15 cellular contexts compared by ENCODE assay signal in genomic region chr10:50540826-50541122, GRCh38.
DNase-seq lines count a peak whose midpoint lies in the region; ATAC-seq and TF ChIP-seq lines count a peak whose summit lies in the region.
"Had no signal": no experiment of that assay in that cellular context is flagged by ENCODE, and none has a peak within 500 bp of the region (broad histone marks: within the 10 kb centered on the region; RNA-seq: fewer than 3 reads in every experiment).

No MANE protein-coding gene starts in this region.

- H3K36me3 ChIP-seq in hepatocyte (replicated peaks; ENCODE audit: insufficient read depth, low read depth), result no peaks in the 10 kb centered on the region
- H3K36me3 ChIP-seq: ovary had no signal

- no peaks in the 10 kb centered on the region for H3K27me3 ChIP-seq in hepatocyte
- H3K27me3 ChIP-seq: ovary had no signal

- H3K36me3 Mint-ChIP-seq in T-helper 2 cell treated with Interferon-gamma antibody and Interleukin-4, amounts not matched to agents 5 μg/mL and 100 μg/mL, for 36 hours (ENCODE audit: low read depth), result peaks cover 10% of the 10 kb centered on the region
- H3K36me3 Mint-ChIP-seq in effector memory CD8-positive, alpha-beta T cell (ENCODE audit: insufficient read depth), result no peaks in the 10 kb centered on the region
- no peaks in the 10 kb centered on the region for H3K36me3 Mint-ChIP-seq in chondrocyte (ENCODE audit: low read depth)

- TF ChIP-seq CTCF in chondrocyte (IDR thresholded peaks at IDR 0.05), result no peak
- no peak for TF ChIP-seq CTCF in hepatocyte (IDR thresholded peaks at IDR 0.05; ENCODE audit: poor library complexity)

- ATAC-seq in GM21447 (IDR thresholded peaks at IDR 0.05; ENCODE audit: unreplicated experiment), result peak; percentile 10
- peak; percentile 2 for ATAC-seq in HG03280 (IDR thresholded peaks at IDR 0.05; ENCODE audit: unreplicated experiment)
- ATAC-seq in effector memory CD8-positive, alpha-beta T cell (replicated peaks), result no peak
- ATAC-seq in GM18505 (IDR thresholded peaks at IDR 0.05; ENCODE audit: unreplicated experiment), result no peak

- 93% methylated on average over 1 of the region's 1 CpG for WGBS in hepatocyte (ENCODE audit: low lambda C conversion rate, missing lambda C conversion rate)

- no peak overlapping the region for H3K27ac ChIP-seq in hepatocyte
- H3K27ac ChIP-seq: ovary had no signal

- peaks cover 53% of the 10 kb centered on the region for H3K4me1 Mint-ChIP-seq in T-helper 2 cell treated with Interferon-gamma antibody and Interleukin-4, amounts not matched to agents 5 μg/mL and 100 μg/mL, for 36 hours (ENCODE audit: low read depth)
- H3K4me1 Mint-ChIP-seq in effector memory CD8-positive, alpha-beta T cell (ENCODE audit: low read depth in 2 of 2), result peaks cover 42 to 54% of the 10 kb centered on the region in 2 donors
- peaks cover 5% of the 10 kb centered on the region for H3K4me1 Mint-ChIP-seq in chondrocyte (ENCODE audit: low read depth)

- no peaks in the 10 kb centered on the region for H3K4me1 ChIP-seq in hepatocyte (ENCODE audit: insufficient read depth)

- H3K4me3 Mint-ChIP-seq in T-helper 2 cell treated with Interferon-gamma antibody and Interleukin-4, amounts not matched to agents 5 μg/mL and 100 μg/mL, for 36 hours, result peak overlapping the region; percentile 50
- peak overlapping the region in 1 of 2 donors; percentile 13 for H3K4me3 Mint-ChIP-seq in effector memory CD8-positive, alpha-beta T cell
- H3K4me3 Mint-ChIP-seq in chondrocyte (ENCODE audit: unreplicated experiment), result no peak overlapping the region

- H3K27me3 Mint-ChIP-seq in T-helper 2 cell treated with Interferon-gamma antibody and Interleukin-4, amounts not matched to agents 5 μg/mL and 100 μg/mL, for 36 hours (ENCODE audit: low read depth), result no peaks in the 10 kb centered on the region
- no peaks in the 10 kb centered on the region for H3K27me3 Mint-ChIP-seq in effector memory CD8-positive, alpha-beta T cell
- no peaks in the 10 kb centered on the region for H3K27me3 Mint-ChIP-seq in chondrocyte (ENCODE audit: low read depth)

- H3K9me3 Mint-ChIP-seq in T-helper 2 cell treated with Interferon-gamma antibody and Interleukin-4, amounts not matched to agents 5 μg/mL and 100 μg/mL, for 36 hours, result no peaks in the 10 kb centered on the region
- no peaks in the 10 kb centered on the region for H3K9me3 Mint-ChIP-seq in effector memory CD8-positive, alpha-beta T cell
- H3K9me3 Mint-ChIP-seq in chondrocyte (ENCODE audit: low read depth), result no peaks in the 10 kb centered on the region

- H3K4me2 ChIP-seq in hepatocyte, result no peak overlapping the region

- peak overlapping the region; percentile 68 for H3K27ac Mint-ChIP-seq in T-helper 2 cell treated with Interferon-gamma antibody and Interleukin-4, amounts not matched to agents 5 μg/mL and 100 μg/mL, for 36 hours
- peak overlapping the region; percentile 11 to 15 for H3K27ac Mint-ChIP-seq in effector memory CD8-positive, alpha-beta T cell
- no peak overlapping the region for H3K27ac Mint-ChIP-seq in chondrocyte (ENCODE audit: unreplicated experiment)

- H4K20me1 ChIP-seq in hepatocyte (ENCODE audit: insufficient read depth, poor library complexity, severe bottlenecking), result no peaks in the 10 kb centered on the region

- no peaks in the 10 kb centered on the region for H3K9me3 ChIP-seq in hepatocyte (ENCODE audit: low read depth)
- H3K9me3 ChIP-seq: ovary had no signal

- H2AFZ ChIP-seq in hepatocyte, result no peak overlapping the region

- H3K4me3 ChIP-seq in hepatocyte, result no peak overlapping the region
- H3K4me3 ChIP-seq: ovary had no signal

- TF ChIP-seq POLR2A in GM18505 (IDR thresholded peaks at IDR 0.05; ENCODE audit: borderline replicate concordance, extremely low read depth, insufficient read depth, insufficient read length), result no peak

- no peak for DNase-seq in T-helper 2 cell treated with Interferon-gamma antibody and Interleukin-4, amounts not matched to agents 5 μg/mL and 100 μg/mL, for 36 hours (ENCODE audit: low spot score)
- DNase-seq in T-helper 2 cell, result no peak
- DNase-seq in effector memory CD8-positive, alpha-beta T cell, result no peak
- DNase-seq in chondrocyte (ENCODE audit: low spot score), result no peak
- DNase-seq in hepatocyte (ENCODE audit: low spot score), result no peak
- DNase-seq: 8988T, aorta, GOT3, left ventricle myocardium superior, NCI-H1092 treated with DMSO at 0.1 percent for 48 hours, ovary, SHP77 treated with DMSO at 0.1 percent for 48 hours had no signal

- H3K79me2 ChIP-seq in hepatocyte, result peaks cover 66% of the 10 kb centered on the region

- H3K9me2 ChIP-seq in hepatocyte (replicated peaks; ENCODE audit: insufficient read depth), result no peaks in the 10 kb centered on the region

Comparison
In these comparisons a context has a peak if more than half of its experiments do, and no peak if none do; other contexts are left out.
1. ATAC-seq: peak in GM21447 (single experiment) and HG03280 (single experiment); none in effector memory CD8-positive, alpha-beta T cell (single experiment) and GM18505 (single experiment).